Comparison of ENCODE assay signal across 1 cellular context in genomic region chr14:100157548-100158232, GRCh38. TPM values are rescaled to one million over a fixed set of nuclear protein-coding genes. Genes with fewer than 3 reads are reported as not detected.
"Had no signal": no experiment of that assay in that cellular context is flagged by ENCODE, and none has a peak within 500 bp of the region (broad histone marks: within the 10 kb centered on the region; RNA-seq: fewer than 3 reads in every experiment).

No MANE protein-coding gene starts in this region.

RNA-seq across cellular contexts. Expression of gene DEGS2, which starts 1.8 kb away (rescaled TPM):
- total RNA-seq: T-helper 1 cell treated with Interleukin-12 subunit alpha and Interleukin-12 subunit beta and Interleukin-4 antibody, amounts not matched to agents 30 ng/mL and 1 ng/mL, for 36 hours had no signal
